9 cellular contexts compared by ENCODE assay signal in genomic region chr11:112227002-112227401, GRCh38. TPM values are rescaled to one million over a fixed set of nuclear protein-coding genes. Genes with fewer than 3 reads are reported as not detected.
DNase-seq lines count a peak whose midpoint lies in the region; ATAC-seq and TF ChIP-seq lines count a peak whose summit lies in the region.
"Had no signal": no experiment of that assay in that cellular context is flagged by ENCODE, and none has a peak within 500 bp of the region (broad histone marks: within the 10 kb centered on the region; RNA-seq: fewer than 3 reads in every experiment).

No MANE protein-coding gene starts in this region.

- peaks cover 27% of the 10 kb centered on the region for H3K36me3 Mint-ChIP-seq in T-helper 1 cell treated with Interleukin-12 subunit alpha and Interleukin-12 subunit beta and Interleukin-4 antibody, amounts not matched to agents 30 μg/mL and 1 μg/mL, for 36 hours (ENCODE audit: low read depth)
- H3K36me3 Mint-ChIP-seq in endodermal cell (ENCODE audit: low read depth) (peaks cover 30% of the 10 kb centered on the region), natural killer cell (no peaks in the 10 kb centered on the region)

- WGBS in endodermal cell (ENCODE audit: insufficient coverage in 1 of 2, insufficient read length in 1 of 2), 2 experiments: 0 to 12% methylated on average over 4 to 12 of the region's 12 CpGs

- H3K9ac ChIP-seq in endodermal cell (ENCODE audit: extremely low read depth, low read length, poor library complexity, severe bottlenecking): peak overlapping the region; percentile 77

- H3K4me1 ChIP-seq in endodermal cell (ENCODE audit: control insufficient read depth, insufficient read depth, low read length): no peaks in the 10 kb centered on the region

- H3K4me1 Mint-ChIP-seq in T-helper 1 cell treated with Interleukin-12 subunit alpha and Interleukin-12 subunit beta and Interleukin-4 antibody, amounts not matched to agents 30 μg/mL and 1 μg/mL, for 36 hours (ENCODE audit: low read depth): peaks cover 16% of the 10 kb centered on the region
- H3K4me1 Mint-ChIP-seq in endodermal cell (peaks cover 8% of the 10 kb centered on the region), natural killer cell (peaks cover 20 to 29% of the 10 kb centered on the region in 2 donors)

- peak overlapping the region; percentile 93 for H3K4me3 ChIP-seq in endodermal cell (ENCODE audit: low read length)

- DNase-seq in T-helper 1 cell (no peak), RPMI8226 (peak; percentile 21), endodermal cell (no peak), natural killer cell (no peak)

- ATAC-seq in natural killer cell (no peak), HG02852 (IDR thresholded peaks at IDR 0.05; ENCODE audit: unreplicated experiment) (no peak), GM21447 (IDR thresholded peaks at IDR 0.05; ENCODE audit: unreplicated experiment) (no peak), GM19035 (IDR thresholded peaks at IDR 0.05; ENCODE audit: unreplicated experiment) (no peak)

- H3K9me3 ChIP-seq in endodermal cell (ENCODE audit: control insufficient read depth, low read length): no peaks in the 10 kb centered on the region

- no peak overlapping the region for H3K27ac ChIP-seq in endodermal cell (ENCODE audit: low read depth, low read length)

- H3K4me3 Mint-ChIP-seq in T-helper 1 cell treated with Interleukin-12 subunit alpha and Interleukin-12 subunit beta and Interleukin-4 antibody, amounts not matched to agents 30 μg/mL and 1 μg/mL, for 36 hours: peak overlapping the region; percentile 77
- H3K4me3 Mint-ChIP-seq in endodermal cell (peak overlapping the region; percentile 84), natural killer cell (peak overlapping the region; percentile 92)

- H3K27me3 ChIP-seq in endodermal cell (ENCODE audit: control insufficient read depth, insufficient read depth, low read length, poor library complexity, severe bottlenecking): peaks cover 20% of the 10 kb centered on the region

- intact Hi-C loops in natural killer cell (cut with micrococcal nuclease): loop anchor here (10.0 kb wide), 1 partner anchor 228 kb away; no protein-coding TSS in a partner anchor

- peak overlapping the region; percentile 92 for H3K27ac Mint-ChIP-seq in T-helper 1 cell treated with Interleukin-12 subunit alpha and Interleukin-12 subunit beta and Interleukin-4 antibody, amounts not matched to agents 30 μg/mL and 1 μg/mL, for 36 hours
- peak overlapping the region; percentile 84 for H3K27ac Mint-ChIP-seq in endodermal cell
- peak overlapping the region; percentile 94 to 96 for H3K27ac Mint-ChIP-seq in natural killer cell

- H3K36me3 ChIP-seq in endodermal cell (ENCODE audit: control insufficient read depth, insufficient read depth, low read length): peaks cover 32% of the 10 kb centered on the region

- peaks cover 6% of the 10 kb centered on the region for H3K27me3 Mint-ChIP-seq in T-helper 1 cell treated with Interleukin-12 subunit alpha and Interleukin-12 subunit beta and Interleukin-4 antibody, amounts not matched to agents 30 μg/mL and 1 μg/mL, for 36 hours (ENCODE audit: low read depth)
- H3K27me3 Mint-ChIP-seq in endodermal cell (ENCODE audit: insufficient read depth): peaks cover 22% of the 10 kb centered on the region
- H3K27me3 Mint-ChIP-seq in natural killer cell (ENCODE audit: low read depth in 2 of 2): no peaks in the 10 kb centered on the region

- no peak for TF ChIP-seq CTCF in endodermal cell (conservative IDR thresholded peaks at IDR 0.05)
- TF ChIP-seq CTCF in natural killer cell (IDR thresholded peaks at IDR 0.05): no peak

- H3K9me3 Mint-ChIP-seq in T-helper 1 cell treated with Interleukin-12 subunit alpha and Interleukin-12 subunit beta and Interleukin-4 antibody, amounts not matched to agents 30 μg/mL and 1 μg/mL, for 36 hours: no peaks in the 10 kb centered on the region
- H3K9me3 Mint-ChIP-seq in endodermal cell (no peaks in the 10 kb centered on the region), natural killer cell (no peaks in the 10 kb centered on the region)

RNA-seq across cellular contexts. Expression of gene PTS, which starts 0.8 kb away (rescaled TPM):
- total RNA-seq in endodermal cell: 10 to 100 TPM; 45.3 to 53.2 TPM
- 38.1 TPM for polyA plus RNA-seq in endodermal cell (2013, experiment 1 of 2)
- 39.5 TPM for polyA plus RNA-seq in endodermal cell (2013, experiment 2 of 2)
- total RNA-seq in natural killer cell: 100 to 1,000 TPM in 1 of 3 donors, 10 to 100 TPM in 2; 86.7 to 106 (median 97.4) TPM

RNA-seq across cellular contexts. Expression of gene PLET1, which starts 33.7 kb away (rescaled TPM):
- total RNA-seq in endodermal cell (not detected), natural killer cell (not detected)
- polyA plus RNA-seq in endodermal cell (2013, experiment 1 of 2): not detected
- not detected for polyA plus RNA-seq in endodermal cell (2013, experiment 2 of 2)
- total RNA-seq: glomerular endothelial cell had no signal

RNA-seq across cellular contexts. Expression of gene BCO2, which starts 51.7 kb away (rescaled TPM):
- total RNA-seq in endodermal cell (1 to 10 TPM in 1 of 2 donors, under 1 TPM in 1; 0.24 to 1.0 TPM), natural killer cell (1 to 10 TPM; 3.9 to 7.2 (median 5.8) TPM)
- 0.57 TPM for polyA plus RNA-seq in endodermal cell (2013, experiment 1 of 2)
- polyA plus RNA-seq in endodermal cell (2013, experiment 2 of 2): 0.83 TPM

RNA-seq across cellular contexts. Expression of gene TEX12, which starts 59.8 kb away (rescaled TPM):
- not detected for total RNA-seq in endodermal cell
- 0.50 TPM for polyA plus RNA-seq in endodermal cell (2013, experiment 1 of 2)
- not detected for polyA plus RNA-seq in endodermal cell (2013, experiment 2 of 2)
- under 1 TPM; 0.45 to 0.82 (median 0.50) TPM for total RNA-seq in natural killer cell
